ENCODE assay signal across 34 cellular contexts in the genomic region with DNA sequence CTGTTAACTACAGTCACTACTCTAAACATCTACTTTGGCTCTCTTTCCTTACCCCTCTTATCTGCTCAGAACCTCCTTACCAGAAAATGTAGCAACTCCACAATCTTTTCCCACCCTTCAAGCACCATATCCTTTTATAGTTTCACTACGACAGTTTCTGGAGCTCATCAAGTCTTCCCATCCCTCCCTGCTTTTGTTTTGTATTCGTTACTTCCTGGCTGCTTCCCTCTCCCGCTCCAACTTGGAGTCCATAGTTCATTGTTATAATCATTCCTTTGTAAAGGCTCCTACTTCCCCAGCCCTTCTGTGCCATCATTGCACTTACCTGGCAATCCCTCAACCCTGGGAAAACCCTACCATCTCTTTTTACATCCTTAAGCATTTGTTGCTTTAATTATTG. TPM values are rescaled to one million over a fixed set of nuclear protein-coding genes. Genes with fewer than 3 reads are reported as not detected.
DNase-seq lines count a peak whose midpoint lies in the region; ATAC-seq, FAIRE-seq and TF ChIP-seq lines count a peak whose summit lies in the region.
"Had no signal": no experiment of that assay in that cellular context is flagged by ENCODE, and none has a peak within 500 bp of the region (broad histone marks: within the 10 kb centered on the region; RNA-seq: fewer than 3 reads in every experiment).

No MANE protein-coding gene starts in this region.

- peak overlapping the region; percentile 49 for H3K27ac Mint-ChIP-seq in Caco-2 (ENCODE audit: unreplicated experiment)
- H3K27ac Mint-ChIP-seq in activated B cell treated with CpG ODN at 0.5 μM for 24 hours, result peak overlapping the region; percentile 19
- H3K27ac Mint-ChIP-seq: activated CD4-positive, alpha-beta memory T cell treated with anti-CD3 and anti-CD28 coated beads, Interleukin-2, amount 10 ng/mL, durations not matched to agents 7 days and 5 days; activated naive CD4-positive, alpha-beta T cell treated with anti-CD3 and anti-CD28 coated beads, Interleukin-2, amount 10 ng/mL, durations not matched to agents 7 days and 5 days; B cell; CD8-positive, alpha-beta T cell; mesothelial cell of epicardium had no signal

- H2BK12ac ChIP-seq in neuronal stem cell (ENCODE audit: low read length), result no peak overlapping the region

- no peak overlapping the region for H3K4ac ChIP-seq in neuronal stem cell (ENCODE audit: low read length)

- peaks cover 34% of the 10 kb centered on the region for H3K36me3 Mint-ChIP-seq in Caco-2 (ENCODE audit: insufficient read depth, unreplicated experiment)
- peaks cover 4% of the 10 kb centered on the region for H3K36me3 Mint-ChIP-seq in activated B cell treated with CpG ODN at 0.5 μM for 24 hours (ENCODE audit: low read depth)
- H3K36me3 Mint-ChIP-seq: CD8-positive, alpha-beta T cell had no signal

- no peak overlapping the region for H3K9ac ChIP-seq in neuronal stem cell (ENCODE audit: low read depth, low read length, poor library complexity)

- no peak overlapping the region for H2AK5ac ChIP-seq in neuronal stem cell (ENCODE audit: low read depth, low read length)

- no peak for DNase-seq in Caco-2
- DNase-seq in activated B cell treated with CpG ODN at 0.5 μM for 24 hours, result no peak
- peak; percentile 65 for DNase-seq in fibroblast of pulmonary artery (ENCODE audit: low read depth)
- DNase-seq in neuronal stem cell (ENCODE audit: low spot score), result no peak
- no peak for DNase-seq in NCI-H2029 treated with DMSO at 0.1 percent for 48 hours (lab: John Stamatoyannopoulos, UW)
- no peak for DNase-seq in NOMO-1 (lab: John Stamatoyannopoulos, UW; ENCODE audit: unreplicated experiment in 2 of 2)
- DNase-seq in H54 (ENCODE audit: insufficient read length, low spot score), result no peak
- DNase-seq: activated CD4-positive, alpha-beta memory T cell treated with anti-CD3 and anti-CD28 coated beads, Interleukin-2, amount 10 ng/mL, durations not matched to agents 7 days and 5 days; activated CD4-positive, alpha-beta T cell treated with anti-CD3 and anti-CD28 coated beads for 1 hour; activated CD8-positive, alpha-beta memory T cell treated with anti-CD3 and anti-CD28 coated beads, Interleukin-2, amount 50 U/mL, for 4 hours; activated naive CD4-positive, alpha-beta T cell treated with anti-CD3 and anti-CD28 coated beads, Interleukin-2, amount 10 ng/mL, durations not matched to agents 7 days and 5 days; adrenal gland; CD8-positive, alpha-beta T cell; DMS153; effector CD4-positive, alpha-beta T cell; HCEC 1CT; left ventricle myocardium inferior; naive thymus-derived CD8-positive, alpha-beta T cell; NCI-H1417 treated with DMSO at 0.1 percent for 48 hours; NCI-H2081 treated with DMSO at 0.1 percent for 48 hours; SHP77; stimulated activated naive CD4-positive, alpha-beta T cell; T-helper 2 cell had no signal

- intact Hi-C loops in Caco-2 (cut with micrococcal nuclease; ENCODE audit: unreplicated experiment), result no loop called here
- intact Hi-C loops in activated B cell treated with CpG ODN at 0.5 μM for 24 hours (cut with micrococcal nuclease), result loop anchor here (1.0 kb wide), 1 partner anchor 9 kb away; no protein-coding TSS in a partner anchor

- H3K18ac ChIP-seq in neuronal stem cell (ENCODE audit: low read length), result no peak overlapping the region

- no peak overlapping the region for H4K91ac ChIP-seq in neuronal stem cell (ENCODE audit: low read depth, low read length, poor library complexity)

- BruUV-seq in Caco-2 (replicated peaks; lab: Mats Ljungman, UMichigan), result no TSS peak

- H3K27me3 ChIP-seq in Caco-2 (replicated peaks; ENCODE audit: control insufficient read depth, insufficient read depth, low read length), result no peaks in the 10 kb centered on the region
- no peaks in the 10 kb centered on the region for H3K27me3 ChIP-seq in neuronal stem cell (ENCODE audit: control insufficient read depth in 3 of 3, insufficient read depth in 3 of 3, low read depth in 1 of 3, low read length in 3 of 3)
- H3K27me3 ChIP-seq: adrenal gland, suprapubic skin had no signal

- no peak overlapping the region for H2BK5ac ChIP-seq in neuronal stem cell (ENCODE audit: low read length)

- peak overlapping the region; percentile 10 for H3K4me3 Mint-ChIP-seq in Caco-2 (ENCODE audit: unreplicated experiment)
- no peak overlapping the region for H3K4me3 Mint-ChIP-seq in activated B cell treated with CpG ODN at 0.5 μM for 24 hours
- H3K4me3 Mint-ChIP-seq: activated CD4-positive, alpha-beta memory T cell treated with anti-CD3 and anti-CD28 coated beads, Interleukin-2, amount 10 ng/mL, durations not matched to agents 7 days and 5 days; activated naive CD4-positive, alpha-beta T cell treated with anti-CD3 and anti-CD28 coated beads, Interleukin-2, amount 10 ng/mL, durations not matched to agents 7 days and 5 days; B cell; CD8-positive, alpha-beta T cell; mesothelial cell of epicardium; naive thymus-derived CD8-positive, alpha-beta T cell had no signal

- H3K4me1 ChIP-seq in Caco-2 (peaks cover 58% of the 10 kb centered on the region), neuronal stem cell (ENCODE audit: control insufficient read depth in 2 of 2, insufficient read depth in 1 of 2, low read depth in 1 of 2, low read length in 2 of 2) (no peaks in the 10 kb centered on the region)

- peak overlapping the region; percentile 9 for H4K8ac ChIP-seq in neuronal stem cell (ENCODE audit: low read depth, low read length)

- no peak for TF ChIP-seq CTCF in Caco-2 (IDR thresholded peaks at IDR 0.05; ENCODE audit: insufficient read depth in 1 of 2, low read depth in 1 of 2, low read length in 1 of 2, severe bottlenecking in 1 of 2, unreplicated experiment in 1 of 2)
- TF ChIP-seq CTCF in activated B cell treated with CpG ODN at 0.5 μM for 24 hours (IDR thresholded peaks at IDR 0.05), result no peak
- no peak for TF ChIP-seq CTCF in fibroblast of pulmonary artery (IDR thresholded peaks at IDR 0.05; ENCODE audit: low read length, missing control alignments)

- no peak overlapping the region for H3K14ac ChIP-seq in neuronal stem cell (ENCODE audit: low read length)

- H3K79me1 ChIP-seq in neuronal stem cell (ENCODE audit: low read depth, low read length), result peaks cover 7% of the 10 kb centered on the region

- no peaks in the 10 kb centered on the region for H3K9me3 Mint-ChIP-seq in Caco-2 (ENCODE audit: unreplicated experiment)
- no peaks in the 10 kb centered on the region for H3K9me3 Mint-ChIP-seq in activated B cell treated with CpG ODN at 0.5 μM for 24 hours
- H3K9me3 Mint-ChIP-seq: CD8-positive, alpha-beta T cell; naive thymus-derived CD8-positive, alpha-beta T cell had no signal

- H3K4me3 ChIP-seq in Caco-2 (ENCODE audit: low read depth, low read length), result no peak overlapping the region
- no peak overlapping the region for H3K4me3 ChIP-seq in fibroblast of pulmonary artery (replicated peaks; ENCODE audit: low read depth, low read length)
- no peak overlapping the region for H3K4me3 ChIP-seq in neuronal stem cell (ENCODE audit: low read length in 2 of 2)
- H3K4me3 ChIP-seq: adrenal gland, left ventricle myocardium inferior, skin epidermis, suprapubic skin had no signal

- H3K4me2 ChIP-seq in neuronal stem cell (ENCODE audit: insufficient read depth, low read length, poor library complexity, severe bottlenecking), result no peak overlapping the region

- CTCF ChIA-PET in Caco-2 (lab: Charles Lee), result no interaction called here
- CTCF ChIA-PET in activated B cell treated with CpG ODN at 0.5 μM for 24 hours (lab: Charles Lee), result no interaction called here

- ATAC-seq in activated B cell treated with CpG ODN at 0.5 μM for 24 hours (ENCODE audit: low read depth) (no peak), GM19452 (IDR thresholded peaks at IDR 0.05; ENCODE audit: unreplicated experiment) (no peak)
- ATAC-seq: CD8-positive, alpha-beta T cell; naive thymus-derived CD8-positive, alpha-beta T cell; Panc1 had no signal

- H3K27ac ChIP-seq in neuronal stem cell (replicated peaks; ENCODE audit: low read length), result no peak overlapping the region
- H3K27ac ChIP-seq: adrenal gland, epithelial cell of prostate, left ventricle myocardium inferior, suprapubic skin had no signal

- H2BK120ac ChIP-seq in neuronal stem cell (ENCODE audit: low read depth, low read length), result no peak overlapping the region

- FAIRE-seq in H54 (lab: Jason Lieb, UNC), result no peak
- FAIRE-seq: GM12891, islet of Langerhans, urothelium cell line had no signal

- WGBS in neuronal stem cell (ENCODE audit: extremely low coverage in 2 of 2, insufficient read length in 2 of 2, insufficient replicate concordance in 1 of 2), 2 donors, result no CpG with 5 or more reads among the region's 3 CpGs

- peaks cover 32% of the 10 kb centered on the region for H3K4me1 Mint-ChIP-seq in Caco-2 (ENCODE audit: low read depth, unreplicated experiment)
- H3K4me1 Mint-ChIP-seq in activated B cell treated with CpG ODN at 0.5 μM for 24 hours, result peaks cover 26% of the 10 kb centered on the region
- H3K4me1 Mint-ChIP-seq: activated naive CD4-positive, alpha-beta T cell treated with anti-CD3 and anti-CD28 coated beads, Interleukin-2, amount 10 ng/mL, durations not matched to agents 7 days and 5 days had no signal

- H3K36me3 ChIP-seq in Caco-2 (ENCODE audit: control insufficient read depth, insufficient read depth, low read length) (no peaks in the 10 kb centered on the region; the same call in 1 of the 2 replicates), neuronal stem cell (replicated peaks in 1 of 2; ENCODE audit: control insufficient read depth in 2 of 2, insufficient read depth in 2 of 2, low read length in 2 of 2) (peaks cover 0 to 8% of the 10 kb centered on the region in 2 donors)
- H3K36me3 ChIP-seq: adrenal gland, left ventricle myocardium inferior, suprapubic skin had no signal

- no peak for TF ChIP-seq POLR2A in H54 (IDR thresholded peaks at IDR 0.05; ENCODE audit: low read depth, low read length)

- H3K27me3 Mint-ChIP-seq in Caco-2 (ENCODE audit: insufficient read depth, unreplicated experiment), result no peaks in the 10 kb centered on the region
- no peaks in the 10 kb centered on the region for H3K27me3 Mint-ChIP-seq in activated B cell treated with CpG ODN at 0.5 μM for 24 hours
- H3K27me3 Mint-ChIP-seq: activated CD4-positive, alpha-beta memory T cell treated with anti-CD3 and anti-CD28 coated beads, Interleukin-2, amount 10 ng/mL, durations not matched to agents 7 days and 5 days; activated naive CD4-positive, alpha-beta T cell treated with anti-CD3 and anti-CD28 coated beads, Interleukin-2, amount 10 ng/mL, durations not matched to agents 7 days and 5 days; B cell; brain; naive thymus-derived CD8-positive, alpha-beta T cell had no signal

- H3K9me3 ChIP-seq in Caco-2, result no peaks in the 10 kb centered on the region; the same call in 1 of the 2 replicates
- peaks cover 3 to 17% of the 10 kb centered on the region in 2 donors for H3K9me3 ChIP-seq in neuronal stem cell (replicated peaks in 1 of 2; ENCODE audit: control insufficient read depth in 2 of 2, insufficient read depth in 1 of 2, low read depth in 1 of 2, low read length in 2 of 2)
- H3K9me3 ChIP-seq: adrenal gland, left ventricle myocardium inferior, suprapubic skin had no signal

- no peak overlapping the region for H3K23ac ChIP-seq in neuronal stem cell (ENCODE audit: low read depth, low read length, poor library complexity)

- no peak overlapping the region for H2AFZ ChIP-seq in neuronal stem cell (ENCODE audit: low read length)

- POLR2A ChIA-PET in Caco-2 (lab: Charles Lee), result no interaction called here
- POLR2A ChIA-PET in activated B cell treated with CpG ODN at 0.5 μM for 24 hours (lab: Charles Lee), result interaction anchor here (0.7 kb wide), 2 partner anchors 9 to 13 kb away, joined by 4 to 7 read pairs; no protein-coding TSS in a partner anchor

- H2BK15ac ChIP-seq in neuronal stem cell (ENCODE audit: low read length), result no peak overlapping the region

RNA-seq across cellular contexts. Expression of gene MPZL1, which starts 18.0 kb away (rescaled TPM):
- 273 and 280 TPM in 2 replicates for total RNA-seq in Caco-2 (2022)
- total RNA-seq in activated B cell treated with CpG ODN at 0.5 μM for 24 hours, result 27.2 and 27.4 TPM in 2 replicates
- 78.4 TPM for polyA plus RNA-seq in neuronal stem cell (2013, experiment 1 of 2)
- 81.9 TPM for polyA plus RNA-seq in neuronal stem cell (2013, experiment 2 of 2)
